ENCODE assay signal across 8 cellular contexts in genomic region chr18:37253424-37254255, GRCh38.
DNase-seq lines count a peak whose midpoint lies in the region; ATAC-seq and TF ChIP-seq lines count a peak whose summit lies in the region.

No MANE protein-coding gene starts in this region.

- peak overlapping the region; percentile 87 for H3K4me2 ChIP-seq in mesenchymal stem cell (ENCODE audit: low read length, poor library complexity, severe bottlenecking)

- H2AFZ ChIP-seq in mesenchymal stem cell (ENCODE audit: low read depth, low read length): no peak overlapping the region

- peaks cover 14% of the 10 kb centered on the region for H3K4me1 ChIP-seq in mesenchymal stem cell (ENCODE audit: control insufficient read depth, insufficient read depth, low read depth, low read length)

- H3K4ac ChIP-seq in mesenchymal stem cell (ENCODE audit: low read depth in 1 of 2, low read length in 2 of 2): no peak overlapping the region

- no peak overlapping the region for H2BK5ac ChIP-seq in mesenchymal stem cell (ENCODE audit: low read depth, low read length, poor library complexity, severe bottlenecking)

- POLR2A ChIA-PET in AG04450 (lab: Yijun Ruan, JAX): no interaction called here

- H3K9me3 ChIP-seq in AG04450 (ENCODE audit: control insufficient read depth, insufficient read depth, low read length) (no peaks in the 10 kb centered on the region; the same call in 1 of the 2 replicates), mesenchymal stem cell (ENCODE audit: control insufficient read depth, low read length) (no peaks in the 10 kb centered on the region)

- H3K9ac ChIP-seq in mesenchymal stem cell (ENCODE audit: low read length): no peak overlapping the region

- no peak for DNase-seq in AG04450 (ENCODE audit: low read depth, low spot score)
- DNase-seq in astrocyte of the hippocampus (ENCODE audit: low read depth, low spot score): peak; percentile 54
- DNase-seq in mesenchymal stem cell: peak; percentile 8
- no peak for DNase-seq in amygdala (lab: John Stamatoyannopoulos, UW)

- H3K18ac ChIP-seq in mesenchymal stem cell (ENCODE audit: low read depth in 1 of 2, low read length in 2 of 2): no peak overlapping the region

- CTCF ChIA-PET in AG04450 (lab: Charles Lee): no interaction called here

- H3K14ac ChIP-seq in mesenchymal stem cell (ENCODE audit: low read length in 2 of 2): no peak overlapping the region

- no peak overlapping the region for H2BK120ac ChIP-seq in mesenchymal stem cell (ENCODE audit: low read depth, low read length)

- no peak overlapping the region for H3K23ac ChIP-seq in mesenchymal stem cell (ENCODE audit: low read length in 2 of 2)

- ATAC-seq in HG02759 (IDR thresholded peaks at IDR 0.05; ENCODE audit: unreplicated experiment): peak; percentile 46
- ATAC-seq in HG02852 (IDR thresholded peaks at IDR 0.05; ENCODE audit: unreplicated experiment): no peak
- no peak for ATAC-seq in HG02885 (IDR thresholded peaks at IDR 0.05; ENCODE audit: poor library complexity, unreplicated experiment)
- no peak for ATAC-seq in GM18907 (IDR thresholded peaks at IDR 0.05; ENCODE audit: unreplicated experiment)

- H3K79me1 ChIP-seq in mesenchymal stem cell (replicated peaks; ENCODE audit: low read length, poor library complexity, severe bottlenecking): no peaks in the 10 kb centered on the region

- 3% methylated on average over 63 of the region's 86 CpGs for WGBS in mesenchymal stem cell

- no peak overlapping the region for H4K8ac ChIP-seq in mesenchymal stem cell (ENCODE audit: low read length)

- peaks cover 39% of the 10 kb centered on the region for H3K27me3 ChIP-seq in AG04450 (ENCODE audit: control insufficient read depth, insufficient read depth, low read length)
- H3K27me3 ChIP-seq in mesenchymal stem cell (ENCODE audit: control insufficient read depth in 1 of 2, insufficient read depth in 1 of 2, low read length in 2 of 2): peaks cover 87% of the 10 kb centered on the region in 2 experiments

- H4K91ac ChIP-seq in mesenchymal stem cell (ENCODE audit: low read length): no peak overlapping the region

- H3K36me3 ChIP-seq in mesenchymal stem cell (ENCODE audit: control insufficient read depth in 1 of 2, insufficient read depth in 2 of 2, low read depth in 1 of 2, low read length in 2 of 2): no peaks in the 10 kb centered on the region

- peak overlapping the region; percentile 17; the same call in 1 of the 2 replicates for H3K4me3 ChIP-seq in AG04450 (ENCODE audit: low read depth, low read length)
- peak overlapping the region in 1 of 2 experiments; percentile 49 for H3K4me3 ChIP-seq in mesenchymal stem cell (ENCODE audit: insufficient read depth in 1 of 2, low read depth in 1 of 2, low read length in 2 of 2)

- no peak overlapping the region for H2AK5ac ChIP-seq in mesenchymal stem cell (ENCODE audit: low read length, severe bottlenecking)

- no peak for TF ChIP-seq CTCF in AG04450 (IDR thresholded peaks at IDR 0.05; ENCODE audit: low read depth, low read length)

- H3K27ac ChIP-seq in AG04450 (ENCODE audit: low read depth, low read length) (no peak overlapping the region), mesenchymal stem cell (ENCODE audit: low read length, poor library complexity, severe bottlenecking) (no peak overlapping the region)

- no peak overlapping the region for H2BK15ac ChIP-seq in mesenchymal stem cell (ENCODE audit: low read depth, poor library complexity, severe bottlenecking)

- H2BK12ac ChIP-seq in mesenchymal stem cell (ENCODE audit: low read length in 2 of 2): no peak overlapping the region

Comparison
In these comparisons a context has a peak if more than half of its experiments do, and no peak if none do; other contexts are left out.
1. DNase-seq: peak in astrocyte of the hippocampus (single experiment) and mesenchymal stem cell (single experiment); none in AG04450 (single experiment) and amygdala (0 of 56).